8 cellular contexts compared by ENCODE assay signal in genomic region chrX:100768679-100769338, GRCh38. TPM values are rescaled to one million over a fixed set of nuclear protein-coding genes. Genes with fewer than 3 reads are reported as not detected.
DNase-seq lines count a peak whose midpoint lies in the region; FAIRE-seq and TF ChIP-seq lines count a peak whose summit lies in the region.

No MANE protein-coding gene starts in this region.

- H3K36me3 Mint-ChIP-seq in progenitor cell of endocrine pancreas (ENCODE audit: insufficient read depth): no peaks in the 10 kb centered on the region

- H3K4me1 ChIP-seq in SJSA1 (replicated peaks): no peaks in the 10 kb centered on the region
- H3K4me1 ChIP-seq in vagina: no peaks in the 10 kb centered on the region

- DNase-seq in GM18507 (ENCODE audit: extremely low spot score, insufficient read length, low read depth): peak; percentile 23
- DNase-seq in M059J (ENCODE audit: low read depth): peak; percentile 64
- peak; percentile 44 to 76 for DNase-seq in SJSA1 (ENCODE audit: low read depth in 1 of 2, low spot score in 2 of 2)
- DNase-seq in activated naive CD4-positive, alpha-beta T cell (lab: John Stamatoyannopoulos, UW): peak; percentile 52 to 94 (median 71)
- peak; percentile 58 for DNase-seq in glomerular endothelial cell (ENCODE audit: extremely low read depth, low read depth, low spot score)
- DNase-seq in progenitor cell of endocrine pancreas (ENCODE audit: low spot score, unreplicated experiment): peak; percentile 80
- no peak for DNase-seq in vagina (ENCODE audit: extremely low spot score in 2 of 2)

- H3K9me3 Mint-ChIP-seq in progenitor cell of endocrine pancreas (ENCODE audit: low read depth): peaks cover 13% of the 10 kb centered on the region

- no peak overlapping the region for H3K4me3 Mint-ChIP-seq in progenitor cell of endocrine pancreas (ENCODE audit: low read depth)

- H3K27ac Mint-ChIP-seq in progenitor cell of endocrine pancreas: no peak overlapping the region

- intact Hi-C loops in vagina (cut with DNase I): loop anchor here (5.0 kb wide), 1 partner anchor 82 kb away; no protein-coding TSS in a partner anchor

- H3K36me3 ChIP-seq in SJSA1 (no peaks in the 10 kb centered on the region), vagina (no peaks in the 10 kb centered on the region)

- H3K27me3 ChIP-seq in SJSA1 (replicated peaks) (no peaks in the 10 kb centered on the region), vagina (no peaks in the 10 kb centered on the region)

- TF ChIP-seq POLR2A in vagina (IDR thresholded peaks at IDR 0.05): no peak

- FAIRE-seq in A204.1 (lab: Jason Lieb, UNC) (peak; percentile 88), GM18507 (lab: Jason Lieb, UNC) (peak; percentile 91)

- peak; percentile 99 for TF ChIP-seq CTCF in progenitor cell of endocrine pancreas (IDR thresholded peaks at IDR 0.05; ENCODE audit: unreplicated experiment)
- peak; percentile 88 to 99 (median 99) for TF ChIP-seq CTCF in vagina (IDR thresholded peaks at IDR 0.05)

- no peak overlapping the region for H3K27ac ChIP-seq in SJSA1
- H3K27ac ChIP-seq in vagina: no peak overlapping the region

- H3K9me3 ChIP-seq in SJSA1 (replicated peaks): no peaks in the 10 kb centered on the region
- no peaks in the 10 kb centered on the region for H3K9me3 ChIP-seq in vagina

- no peaks in the 10 kb centered on the region for H3K4me1 Mint-ChIP-seq in progenitor cell of endocrine pancreas (ENCODE audit: low read depth)

- no peaks in the 10 kb centered on the region for H3K27me3 Mint-ChIP-seq in progenitor cell of endocrine pancreas

- H3K4me3 ChIP-seq in SJSA1 (no peak overlapping the region), vagina (no peak overlapping the region)

RNA-seq across cellular contexts. Expression of gene SYTL4, which starts 36.9 kb away (rescaled TPM):
- 9.1 and 13.3 TPM in 2 replicates for total RNA-seq in M059J (2014; rRNA removed; shearing (Covaris generic))
- total RNA-seq in SJSA1 (2014; rRNA removed; shearing (Covaris generic)): 8.0 and 9.7 TPM in 2 replicates
- total RNA-seq in glomerular endothelial cell (10.5 and 24.0 TPM in 2 replicates), progenitor cell of endocrine pancreas (1.8 and 2.9 TPM in 2 replicates), vagina (21.9 TPM)

RNA-seq across cellular contexts. Expression of gene CSTF2, which starts 51.4 kb away (rescaled TPM):
- 37.6 and 55.3 TPM in 2 replicates for total RNA-seq in M059J (2014; rRNA removed; shearing (Covaris generic))
- 20.2 and 28.3 TPM in 2 replicates for total RNA-seq in SJSA1 (2014; rRNA removed; shearing (Covaris generic))
- total RNA-seq in glomerular endothelial cell: 17.9 and 23.5 TPM in 2 replicates
- 20.2 and 22.7 TPM in 2 replicates for total RNA-seq in progenitor cell of endocrine pancreas
- 9.3 TPM for total RNA-seq in vagina

Comparison
In these comparisons a context has a peak if more than half of its experiments do, and no peak if none do; other contexts are left out.
1. DNase-seq: peak in GM18507 (single experiment), M059J (single experiment), SJSA1 (2 of 2), activated naive CD4-positive, alpha-beta T cell (4 of 4), glomerular endothelial cell (single experiment) and progenitor cell of endocrine pancreas (single experiment); none in vagina (0 of 2).